In genomic region chr11:130170345-130170744, GRCh38 we compare ENCODE assay signal across 20 cellular contexts. TPM values are rescaled to one million over a fixed set of nuclear protein-coding genes. Genes with fewer than 3 reads are reported as not detected.
DNase-seq lines count a peak whose midpoint lies in the region; ATAC-seq, FAIRE-seq and TF ChIP-seq lines count a peak whose summit lies in the region.
"Had no signal": no experiment of that assay in that cellular context is flagged by ENCODE, and none has a peak within 500 bp of the region (broad histone marks: within the 10 kb centered on the region; RNA-seq: fewer than 3 reads in every experiment).

No MANE protein-coding gene starts in this region.

- TF ChIP-seq CTCF in OCI-LY7 (conservative IDR thresholded peaks at IDR 0.05; ENCODE audit: low read length) (no peak), testis (IDR thresholded peaks at IDR 0.05) (no peak), HepG2 (CRISPR knock-in tag; IDR thresholded peaks at IDR 0.05) (no peak)

- intact Hi-C loops in OCI-LY7 (cut with micrococcal nuclease; ENCODE audit: unreplicated experiment): no loop called here
- intact Hi-C loops in testis (cut with DNase I; ENCODE audit: low total_unique reads): no loop called here
- intact Hi-C loops in HepG2 (cut with micrococcal nuclease; ENCODE audit: unreplicated experiment): no loop called here

- TF ChIP-seq POLR2A in testis (IDR thresholded peaks at IDR 0.05) (no peak), HepG2 (IDR thresholded peaks at IDR 0.05; ENCODE audit: insufficient read depth in 1 of 2, low read depth in 2 of 2, low read length in 2 of 2) (no peak)

- peaks cover 79% of the 10 kb centered on the region for H3K4me1 Mint-ChIP-seq in stimulated activated memory B cell treated with anti-CD40 and anti-IgM and Interleukin-4, amounts not matched to agents 10 μg/mL and 1 μg/mL and 100 μg/mL, for 72 hours

- H3K27me3 ChIP-seq in testis: no peaks in the 10 kb centered on the region
- H3K27me3 ChIP-seq in HepG2 (ENCODE audit: control insufficient read depth in 1 of 2, insufficient read depth in 2 of 2, low read length in 2 of 2): no peaks in the 10 kb centered on the region
- H3K27me3 ChIP-seq: MG63, SJSA1 had no signal

- POLR2A ChIA-PET in OCI-LY7 (lab: Charles Lee): interaction anchor here (0.6 to 3.2 kb wide), 4 partner anchors 9 to 52 kb away, joined by 3 to 17 read pairs (median 4); partner anchors contain the start of gene ST14
- POLR2A ChIA-PET in HepG2 (lab: Yijun Ruan, JAX): interaction anchor here (1.2 kb wide), 1 partner anchor 11 kb away, joined by 3 read pairs; no protein-coding TSS in a partner anchor

- H3K9ac ChIP-seq in HepG2 (ENCODE audit: insufficient read depth, low read depth, low read length): no peak overlapping the region

- H3K4me1 ChIP-seq in OCI-LY7 (ENCODE audit: insufficient read depth, low read length, poor library complexity, severe bottlenecking) (peaks cover 92% of the 10 kb centered on the region), testis (no peaks in the 10 kb centered on the region), HepG2 (ENCODE audit: insufficient read depth, low read length) (peaks cover 18% of the 10 kb centered on the region)
- H3K4me1 ChIP-seq: SJSA1 had no signal

- H3K9me3 ChIP-seq in OCI-LY7 (ENCODE audit: low read length) (peaks cover 16% of the 10 kb centered on the region; the same call in 1 of the 2 replicates), testis (no peaks in the 10 kb centered on the region), HepG2 (ENCODE audit: low read length) (no peaks in the 10 kb centered on the region; the same call in 1 of the 2 replicates)
- H3K9me3 ChIP-seq: MG63, SJSA1 had no signal

- no peak overlapping the region for H2AFZ ChIP-seq in OCI-LY7 (ENCODE audit: low read length)
- no peak overlapping the region for H2AFZ ChIP-seq in HepG2 (ENCODE audit: low read length)

- DNase-seq in ELF-1 (ENCODE audit: low read depth, low spot score) (peak; percentile 39), OCI-LY7 (ENCODE audit: low spot score) (no peak), iPS-NIHi11 (ENCODE audit: low spot score) (peak; percentile 60), testis (no peak), HepG2 (ENCODE audit: low spot score) (no peak), inferior parietal cortex (ENCODE audit: extremely low spot score) (no peak)
- DNase-seq: C1 segment of cervical spinal cord, DND-41, GDM1, MG63, NCI-H1048, NCI-H1436, NCI-H2029, NCI-H345, NCI-H526 had no signal

- CTCF ChIA-PET in OCI-LY7 (lab: Charles Lee; ENCODE audit: unreplicated experiment): no interaction called here
- CTCF ChIA-PET in HepG2 (lab: Yijun Ruan, JAX; ENCODE audit: low intra/inter-chr PET ratio, low total read pairs): interaction anchor here (1.0 kb wide), 1 partner anchor 43 kb away, joined by 3 read pairs; no protein-coding TSS in a partner anchor

- H3K27ac ChIP-seq in OCI-LY7 (ENCODE audit: low read depth, low read length, poor library complexity, severe bottlenecking): peak overlapping the region; percentile 71
- no peak overlapping the region for H3K27ac ChIP-seq in testis
- no peak overlapping the region for H3K27ac ChIP-seq in HepG2 (ENCODE audit: extremely low read length, insufficient read depth, low read length)
- H3K27ac ChIP-seq: SJSA1 had no signal

- TF ChIP-seq EP300 in HepG2 (IDR thresholded peaks at IDR 0.05; ENCODE audit: low read depth in 2 of 2, low read length in 2 of 2) (no peak), HepG2 (CRISPR knock-in tag; IDR thresholded peaks at IDR 0.05; ENCODE audit: borderline replicate concordance) (no peak)

- no peaks in the 10 kb centered on the region for H4K20me1 ChIP-seq in OCI-LY7 (ENCODE audit: insufficient read depth, low read length)
- H4K20me1 ChIP-seq in HepG2 (ENCODE audit: insufficient read depth, low read length): no peaks in the 10 kb centered on the region

- BruUV-seq in OCI-LY7 (replicated peaks; lab: Mats Ljungman, UMichigan) (no TSS peak), HepG2 (replicated peaks; lab: Mats Ljungman, UMichigan) (no TSS peak)

- in situ Hi-C loops in HepG2 (cut with HindIII; ENCODE audit: extremely low pct_ligation_motif_present, low pct_unique_long_range_greater_than_20kb): no loop called here

- H3K4me2 ChIP-seq in OCI-LY7 (ENCODE audit: low read length) (peak overlapping the region; percentile 73), HepG2 (ENCODE audit: low read depth, low read length) (no peak overlapping the region)

- H3K4me3 ChIP-seq in OCI-LY7 (ENCODE audit: low read depth, low read length, poor library complexity, severe bottlenecking) (peak overlapping the region; percentile 34), testis (no peak overlapping the region), HepG2 (replicated peaks in 1 of 3; ENCODE audit: insufficient read depth in 1 of 3, low read depth in 2 of 3, low read length in 3 of 3) (no peak overlapping the region)
- H3K4me3 ChIP-seq: MG63, SJSA1 had no signal

- WGBS in testis, 2 donors: 79 to 84% methylated on average over 8 of the region's 8 CpGs
- 56% methylated on average over 3 of the region's 8 CpGs for WGBS in HepG2 (ENCODE audit: low lambda C conversion rate)

- peaks cover 45% of the 10 kb centered on the region for H3K36me3 ChIP-seq in OCI-LY7 (ENCODE audit: insufficient read depth, low read length)
- H3K36me3 ChIP-seq in testis (ENCODE audit: low read depth, missing control alignments): no peaks in the 10 kb centered on the region
- no peaks in the 10 kb centered on the region for H3K36me3 ChIP-seq in HepG2 (replicated peaks in 1 of 2; ENCODE audit: control insufficient read depth in 1 of 2, insufficient read depth in 2 of 2, low read length in 2 of 2)
- H3K36me3 ChIP-seq: MG63, SJSA1 had no signal

- H3K79me2 ChIP-seq in OCI-LY7 (ENCODE audit: insufficient read depth, low read depth, low read length) (peaks cover 100% of the 10 kb centered on the region), HepG2 (ENCODE audit: insufficient read depth, low read length) (no peaks in the 10 kb centered on the region)

- no peaks in the 10 kb centered on the region for H3K9me2 ChIP-seq in OCI-LY7 (ENCODE audit: insufficient read depth, low read length)

- no peaks in the 10 kb centered on the region for H3K27me3 Mint-ChIP-seq in stimulated activated memory B cell treated with anti-CD40 and anti-IgM and Interleukin-4, amounts not matched to agents 10 μg/mL and 1 μg/mL and 100 μg/mL, for 72 hours

- no peak for ATAC-seq in stimulated activated memory B cell treated with anti-CD40 and anti-IgM and Interleukin-4, amounts not matched to agents 10 μg/mL and 1 μg/mL and 100 μg/mL, for 72 hours
- no peak; the same call in 2 of the 3 replicates for ATAC-seq in HepG2
- ATAC-seq: HCT116, Panc1 had no signal

- H3K9me3 Mint-ChIP-seq in stimulated activated memory B cell treated with anti-CD40 and anti-IgM and Interleukin-4, amounts not matched to agents 10 μg/mL and 1 μg/mL and 100 μg/mL, for 72 hours: peaks cover 8% of the 10 kb centered on the region

- no peak for FAIRE-seq in HepG2 (lab: Jason Lieb, UNC)
- FAIRE-seq: D721Med had no signal

- peaks cover 18% of the 10 kb centered on the region for H3K36me3 Mint-ChIP-seq in stimulated activated memory B cell treated with anti-CD40 and anti-IgM and Interleukin-4, amounts not matched to agents 10 μg/mL and 1 μg/mL and 100 μg/mL, for 72 hours

- no peak overlapping the region for H3K4me3 Mint-ChIP-seq in stimulated activated memory B cell treated with anti-CD40 and anti-IgM and Interleukin-4, amounts not matched to agents 10 μg/mL and 1 μg/mL and 100 μg/mL, for 72 hours

- TF ChIP-seq RAD21 in HepG2 (CRISPR knock-in tag; IDR thresholded peaks at IDR 0.05): no peak

- H3K27ac Mint-ChIP-seq in stimulated activated memory B cell treated with anti-CD40 and anti-IgM and Interleukin-4, amounts not matched to agents 10 μg/mL and 1 μg/mL and 100 μg/mL, for 72 hours: peak overlapping the region; percentile 88

TF ChIP-seq in HepG2, 621 proteins besides CTCF, POLR2A, EP300 and RAD21 (continues in another document):
- TF ChIP-seq NCOR1 (IDR thresholded peaks at IDR 0.05; ENCODE audit: borderline replicate concordance, low read length): no peak
- TF ChIP-seq THAP11 (CRISPR knock-in tag; IDR thresholded peaks at IDR 0.05): no peak
- TF ChIP-seq, protein P1, sequence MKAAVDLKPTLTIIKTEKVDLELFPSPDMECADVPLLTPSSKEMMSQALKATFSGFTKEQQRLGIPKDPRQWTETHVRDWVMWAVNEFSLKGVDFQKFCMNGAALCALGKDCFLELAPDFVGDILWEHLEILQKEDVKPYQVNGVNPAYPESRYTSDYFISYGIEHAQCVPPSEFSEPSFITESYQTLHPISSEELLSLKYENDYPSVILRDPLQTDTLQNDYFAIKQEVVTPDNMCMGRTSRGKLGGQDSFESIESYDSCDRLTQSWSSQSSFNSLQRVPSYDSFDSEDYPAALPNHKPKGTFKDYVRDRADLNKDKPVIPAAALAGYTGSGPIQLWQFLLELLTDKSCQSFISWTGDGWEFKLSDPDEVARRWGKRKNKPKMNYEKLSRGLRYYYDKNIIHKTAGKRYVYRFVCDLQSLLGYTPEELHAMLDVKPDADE (CRISPR knock-in tag; IDR thresholded peaks at IDR 0.05): no peak

RNA-seq across cellular contexts. Expression of gene ST14, which starts 10.8 kb away (rescaled TPM):
- total RNA-seq in OCI-LY7 (2014; rRNA removed; shearing (Covaris generic)): 110 and 135 TPM in 2 replicates
- total RNA-seq in OCI-LY7 (2022) (98.0 and 109 TPM in 2 replicates), testis (1 to 10 TPM in 1 of 2 donors, under 1 TPM in 1; 0.55 to 2.4 TPM), HepG2 (2016; rRNA removed; fragmentation: Illumina TruSeq; extraction: Trizol) (0.69 and 1.4 TPM in 2 replicates)
- polyA plus RNA-seq in testis (ENCODE audit: insufficient read depth, low read depth, low replicate concordance) (5.8 TPM), HepG2 (2011; rRNA removed) (0.88 and 1.1 TPM in 2 replicates)
- total RNA-seq in HepG2 (2016; cell fraction: cytosol; rRNA removed; fragmentation: Illumina TruSeq; extraction: Trizol; ENCODE audit: low read depth): 0.26 and 0.30 TPM in 2 replicates
- total RNA-seq in HepG2 (2016; cell fraction: insoluble cytoplasmic fraction; rRNA removed; fragmentation: Illumina TruSeq; extraction: Trizol): 0.55 and 1.3 TPM in 2 replicates
- total RNA-seq in HepG2 (2016; cell fraction: membrane; rRNA removed; fragmentation: Illumina TruSeq; extraction: Trizol): 0.65 and 0.72 TPM in 2 replicates
- 0.94 and 0.99 TPM in 2 replicates for total RNA-seq in HepG2 (2016; cell fraction: nucleus; rRNA removed; fragmentation: Illumina TruSeq; extraction: Trizol)
- 0.90 and 1.3 TPM in 2 replicates for polyA plus RNA-seq in HepG2 (2011; cell fraction: cytosol; rRNA removed)
- polyA plus RNA-seq in HepG2 (2011; cell fraction: nucleus; rRNA removed): 2.7 and 3.0 TPM in 2 replicates
- polyA plus RNA-seq in HepG2 (2012): 0.76 and 1.3 TPM in 2 replicates
- polyA plus RNA-seq in HepG2 (2016; cell fraction: cytosol; fragmentation: Illumina TruSeq; extraction: Trizol; ENCODE audit: low read depth): 0.14 and 0.15 TPM in 2 replicates
- polyA plus RNA-seq in HepG2 (2016; cell fraction: insoluble cytoplasmic fraction; fragmentation: Illumina TruSeq; extraction: Trizol; ENCODE audit: low read depth): 0.84 and 1.1 TPM in 2 replicates
- 0.31 and 0.55 TPM in 2 replicates for polyA plus RNA-seq in HepG2 (2016; cell fraction: membrane; fragmentation: Illumina TruSeq; extraction: Trizol; ENCODE audit: low read depth)
- 2.0 and 2.6 TPM in 2 replicates for polyA plus RNA-seq in HepG2 (2016; cell fraction: nucleus; fragmentation: Illumina TruSeq; extraction: Trizol; ENCODE audit: insufficient read depth, low read depth)
- 2.0 and 3.1 TPM in 2 replicates for polyA minus RNA-seq in HepG2 (2011; rRNA and poly(A)+ RNA removed; ENCODE audit: low replicate concordance)
- polyA minus RNA-seq in HepG2 (2011; cell fraction: cytosol; rRNA and poly(A)+ RNA removed): 0.62 and 0.79 TPM in 2 replicates
- polyA minus RNA-seq in HepG2 (2011; cell fraction: nucleus; rRNA and poly(A)+ RNA removed): 0.64 and 0.87 TPM in 2 replicates
- total RNA-seq: SJSA1 had no signal

Comparison
In these comparisons a context has a peak if more than half of its experiments do, and no peak if none do; other contexts are left out.
1. DNase-seq: peak in ELF-1 (single experiment) and iPS-NIHi11 (single experiment); none in OCI-LY7 (single experiment), testis (single experiment), HepG2 (single experiment) and inferior parietal cortex (single experiment).
2. RNA of gene ST14, which starts 10.8 kb away (total RNA-seq): 98.0 to 135 TPM in OCI-LY7; 0.55 to 2.4 TPM in testis and 0.26 to 1.4 TPM in HepG2; every median in the first group is over 10 times any median in the second.